23 cellular contexts compared by ENCODE assay signal in genomic region chr13:20313896-20314295, GRCh38.
"Had no signal": no experiment of that assay in that cellular context is flagged by ENCODE, and none has a peak within 500 bp of the region (broad histone marks: within the 10 kb centered on the region; RNA-seq: fewer than 3 reads in every experiment).

No MANE protein-coding gene starts in this region.

- H3K27ac ChIP-seq: colonic mucosa, coronary artery, dorsolateral prefrontal cortex, epithelial cell of prostate, esophagus squamous epithelium, foreskin keratinocyte, gastrocnemius medialis, gastroesophageal sphincter, heart left ventricle, heart right ventricle, hepatocyte had no signal

- H3K9me3 ChIP-seq: colonic mucosa, esophagus squamous epithelium, gastrocnemius medialis, gastroesophageal sphincter had no signal

- H3K36me3 ChIP-seq: colonic mucosa, esophagus squamous epithelium, gastrocnemius medialis, gastroesophageal sphincter, heart left ventricle, heart right ventricle had no signal

- H3K27me3 ChIP-seq: colonic mucosa, esophagus squamous epithelium, foreskin keratinocyte, gastrocnemius medialis, heart left ventricle, hepatocyte had no signal

- H3K4me3 ChIP-seq: colonic mucosa, coronary artery, dorsolateral prefrontal cortex, esophagus squamous epithelium, gastrocnemius medialis, gastroesophageal sphincter, heart left ventricle, heart right ventricle, hepatocyte had no signal

- H3K4me1 ChIP-seq: colonic mucosa, esophagus squamous epithelium, foreskin keratinocyte, gastrocnemius medialis, gastroesophageal sphincter, heart left ventricle, heart right ventricle had no signal

- DNase-seq: colonic mucosa; cortex of kidney; dermis blood vessel endothelial cell; dorsolateral prefrontal cortex; effector CD4-positive, alpha-beta T cell; effector CD8-positive, alpha-beta T cell; effector memory CD4-positive, alpha-beta T cell; effector memory CD8-positive, alpha-beta T cell; endodermal cell; erythroblast; esophagus squamous epithelium; foreskin fibroblast; foreskin keratinocyte; foreskin melanocyte; gastrocnemius medialis; glutamatergic neuron; head of caudate nucleus; heart left ventricle; heart right ventricle had no signal
